39 cellular contexts compared by ENCODE assay signal in genomic region chr10:104416-104815, GRCh38. TPM values are rescaled to one million over a fixed set of nuclear protein-coding genes. Genes with fewer than 3 reads are reported as not detected.
DNase-seq lines count a peak whose midpoint lies in the region; ATAC-seq, FAIRE-seq and TF ChIP-seq lines count a peak whose summit lies in the region.
"Had no signal": no experiment of that assay in that cellular context is flagged by ENCODE, and none has a peak within 500 bp of the region (broad histone marks: within the 10 kb centered on the region; RNA-seq: fewer than 3 reads in every experiment).

No MANE protein-coding gene starts in this region.

- H3K9me3 Mint-ChIP-seq in activated CD4-positive, alpha-beta T cell treated with anti-CD3 and anti-CD28 coated beads, Interleukin-2, amount 10 ng/mL, durations not matched to agents 24 days and 14 days, result peaks cover 3% of the 10 kb centered on the region
- H3K9me3 Mint-ChIP-seq: CD4-positive, alpha-beta memory T cell; CD4-positive, alpha-beta T cell; CD8-positive, alpha-beta memory T cell; CD8-positive, alpha-beta T cell had no signal

- H3K4me3 Mint-ChIP-seq in activated CD4-positive, alpha-beta T cell treated with anti-CD3 and anti-CD28 coated beads, Interleukin-2, amount 10 ng/mL, durations not matched to agents 24 days and 14 days, result no peak overlapping the region
- H3K4me3 Mint-ChIP-seq: B cell; CD14-positive monocyte; CD4-positive, alpha-beta memory T cell; CD4-positive, alpha-beta T cell; CD4-positive, CD25-positive, alpha-beta regulatory T cell; CD8-positive, alpha-beta memory T cell; CD8-positive, alpha-beta T cell had no signal

- TF ChIP-seq EP300 in HepG2 (IDR thresholded peaks at IDR 0.05; ENCODE audit: low read depth in 2 of 2, low read length in 2 of 2) (no peak), HepG2 (CRISPR knock-in tag; IDR thresholded peaks at IDR 0.05; ENCODE audit: borderline replicate concordance) (no peak)

- no peak for TF ChIP-seq POLR2A in heart left ventricle (IDR thresholded peaks at IDR 0.05)
- no peak for TF ChIP-seq POLR2A in HepG2 (IDR thresholded peaks at IDR 0.05; ENCODE audit: insufficient read depth in 1 of 2, low read depth in 2 of 2, low read length in 2 of 2)
- TF ChIP-seq POLR2A in right lobe of liver (IDR thresholded peaks at IDR 0.05), result no peak

- 60 to 86% (median 80%) methylated on average over 1 to 4 of the region's 4 CpGs for WGBS in heart left ventricle, 4 donors
- 75% methylated on average over 1 of the region's 4 CpGs for WGBS in HepG2 (ENCODE audit: low lambda C conversion rate)
- 68% methylated on average over 3 of the region's 4 CpGs for WGBS in right lobe of liver (ENCODE audit: insufficient coverage, low coverage, low lambda C conversion rate, missing lambda C conversion rate)

- H2AFZ ChIP-seq in HepG2 (ENCODE audit: low read length), result no peak overlapping the region

- FAIRE-seq in HepG2 (lab: Jason Lieb, UNC), result no peak
- FAIRE-seq: A204.1, A549, D721Med had no signal

- H3K4me2 ChIP-seq in HepG2 (ENCODE audit: low read depth, low read length), result no peak overlapping the region
- H3K4me2 ChIP-seq: A549; BLaER1; BLaER1 treated with 17β-estradiol and CSF1 and Interleukin-3, amounts not matched to agents 10 nM and 100 nM had no signal

- CTCF ChIA-PET in HepG2 (lab: Yijun Ruan, JAX; ENCODE audit: low intra/inter-chr PET ratio, low total read pairs), result no interaction called here

- H3K4me3 ChIP-seq in heart left ventricle, result no peak overlapping the region
- no peak overlapping the region for H3K4me3 ChIP-seq in left ventricle myocardium inferior
- no peak overlapping the region for H3K4me3 ChIP-seq in HepG2 (replicated peaks in 1 of 3; ENCODE audit: insufficient read depth in 1 of 3, low read depth in 2 of 3, low read length in 3 of 3)
- H3K4me3 ChIP-seq in right lobe of liver, result no peak overlapping the region
- H3K4me3 ChIP-seq: A549, BLaER1 had no signal

- peaks cover 5% of the 10 kb centered on the region for H3K4me1 Mint-ChIP-seq in activated CD4-positive, alpha-beta T cell treated with anti-CD3 and anti-CD28 coated beads, Interleukin-2, amount 10 ng/mL, durations not matched to agents 24 days and 14 days
- H3K4me1 Mint-ChIP-seq: B cell; CD14-positive monocyte; CD4-positive, CD25-positive, alpha-beta regulatory T cell had no signal

- H3K27ac ChIP-seq in heart left ventricle (no peak overlapping the region), left ventricle myocardium inferior (replicated peaks) (no peak overlapping the region), HepG2 (ENCODE audit: extremely low read length, insufficient read depth, low read length) (no peak overlapping the region), right lobe of liver (no peak overlapping the region)
- H3K27ac ChIP-seq: 22Rv1; A549; BLaER1; BLaER1 treated with 17β-estradiol and CSF1 and Interleukin-3, amounts not matched to agents 10 nM and 100 nM; C4-2B had no signal

- no peak overlapping the region for H3K9ac ChIP-seq in HepG2 (ENCODE audit: insufficient read depth, low read depth, low read length)
- H3K9ac ChIP-seq: BLaER1; BLaER1 treated with 17β-estradiol and CSF1 and Interleukin-3, amounts not matched to agents 10 nM and 100 nM had no signal

- peak in 3 of 4 donors; percentile 47 to 83 (median 53) for ATAC-seq in heart left ventricle
- ATAC-seq in Right ventricle myocardium superior (ENCODE audit: poor library complexity), result no peak
- peak; percentile 66 for ATAC-seq in left ventricle myocardium superior
- ATAC-seq in HepG2, result peak; percentile 54
- no peak for ATAC-seq in right lobe of liver
- ATAC-seq: CD8-positive, alpha-beta T cell had no signal

- peak; percentile 34 for DNase-seq in activated CD4-positive, alpha-beta T cell treated with anti-CD3 and anti-CD28 coated beads, Interleukin-2, amount 10 ng/mL, durations not matched to agents 24 days and 14 days
- DNase-seq in activated CD4-positive, alpha-beta T cell treated with anti-CD3 and anti-CD28 coated beads, Interleukin-2, amount 50 U/mL, for 48 hours, result no peak
- DNase-seq in heart left ventricle (no peak), Right ventricle myocardium superior (no peak), left ventricle myocardium superior (no peak), left ventricle myocardium inferior (no peak), HepG2 (ENCODE audit: low spot score) (no peak), right lobe of liver (no peak)
- DNase-seq: 8988T; ACHN; AML-193; BE2C; C1 segment of cervical spinal cord; Caco-2; Calu3; CD4-positive, alpha-beta memory T cell; CD4-positive, alpha-beta T cell; CD4-positive, CD25-positive, alpha-beta regulatory T cell; CD8-positive, alpha-beta memory T cell; CD8-positive, alpha-beta T cell; COR-L47; DMS 273 treated with DMSO at 0.1 percent for 48 hours; DMS153; DMS79; DMS79 treated with DMSO at 0.1 percent for 48 hours; DND-41; EL had no signal

- peaks cover 0 to 7% (median 0%) of the 10 kb centered on the region in 12 donors for H3K4me1 ChIP-seq in heart left ventricle
- no peaks in the 10 kb centered on the region for H3K4me1 ChIP-seq in left ventricle myocardium inferior
- no peaks in the 10 kb centered on the region for H3K4me1 ChIP-seq in HepG2 (ENCODE audit: insufficient read depth, low read length)
- H3K4me1 ChIP-seq in right lobe of liver, result no peaks in the 10 kb centered on the region
- H3K4me1 ChIP-seq: A549, BE2C, BLaER1, Caco-2 had no signal

- H4K20me1 ChIP-seq in HepG2 (ENCODE audit: insufficient read depth, low read length), result no peaks in the 10 kb centered on the region
- H4K20me1 ChIP-seq: BLaER1; BLaER1 treated with 17β-estradiol and CSF1 and Interleukin-3, amounts not matched to agents 10 nM and 100 nM had no signal

- POLR2A ChIA-PET in HepG2 (lab: Yijun Ruan, JAX), result no interaction called here

- no peaks in the 10 kb centered on the region for H3K79me2 ChIP-seq in HepG2 (ENCODE audit: insufficient read depth, low read length)

- intact Hi-C loops in activated CD4-positive, alpha-beta T cell treated with anti-CD3 and anti-CD28 coated beads, Interleukin-2, amount 10 ng/mL, durations not matched to agents 24 days and 14 days (cut with micrococcal nuclease), result no loop called here
- intact Hi-C loops in heart left ventricle (cut with DNase I), result no loop called here
- intact Hi-C loops in Right ventricle myocardium superior (cut with DNase I), result no loop called here
- intact Hi-C loops in left ventricle myocardium superior (cut with micrococcal nuclease), result no loop called here
- intact Hi-C loops in left ventricle myocardium inferior (cut with micrococcal nuclease), result no loop called here
- intact Hi-C loops in HepG2 (cut with micrococcal nuclease; ENCODE audit: unreplicated experiment), result no loop called here
- intact Hi-C loops in right lobe of liver (cut with DNase I), result no loop called here

- H3K36me3 ChIP-seq in heart left ventricle (no peaks in the 10 kb centered on the region), left ventricle myocardium inferior (no peaks in the 10 kb centered on the region), HepG2 (replicated peaks in 1 of 2; ENCODE audit: control insufficient read depth in 1 of 2, insufficient read depth in 2 of 2, low read length in 2 of 2) (no peaks in the 10 kb centered on the region), right lobe of liver (no peaks in the 10 kb centered on the region)
- H3K36me3 ChIP-seq: BE2C; BLaER1; BLaER1 treated with 17β-estradiol and CSF1 and Interleukin-3, amounts not matched to agents 10 nM and 100 nM had no signal

- no TSS peak for BruUV-seq in HepG2 (replicated peaks; lab: Mats Ljungman, UMichigan)

- H3K36me3 Mint-ChIP-seq in activated CD4-positive, alpha-beta T cell treated with anti-CD3 and anti-CD28 coated beads, Interleukin-2, amount 10 ng/mL, durations not matched to agents 24 days and 14 days (ENCODE audit: low read depth), result no peaks in the 10 kb centered on the region
- H3K36me3 Mint-ChIP-seq: CD14-positive monocyte; CD4-positive, alpha-beta memory T cell; CD4-positive, CD25-positive, alpha-beta regulatory T cell; CD8-positive, alpha-beta memory T cell; CD8-positive, alpha-beta T cell had no signal

- no peaks in the 10 kb centered on the region for H3K9me3 ChIP-seq in heart left ventricle
- H3K9me3 ChIP-seq in left ventricle myocardium inferior (replicated peaks), result no peaks in the 10 kb centered on the region
- H3K9me3 ChIP-seq in HepG2 (ENCODE audit: low read length), result no peaks in the 10 kb centered on the region
- no peaks in the 10 kb centered on the region for H3K9me3 ChIP-seq in right lobe of liver
- H3K9me3 ChIP-seq: A549, BE2C had no signal

- peaks cover 0 to 6% (median 0%) of the 10 kb centered on the region in 9 donors for H3K27me3 ChIP-seq in heart left ventricle
- H3K27me3 ChIP-seq in left ventricle myocardium inferior (ENCODE audit: low read depth), result peaks cover 15% of the 10 kb centered on the region
- peaks cover 0 to 15% of the 10 kb centered on the region in 2 experiments; a peak in 2 of 5 replicates for H3K27me3 ChIP-seq in HepG2 (ENCODE audit: control insufficient read depth in 1 of 2, insufficient read depth in 2 of 2, low read length in 2 of 2)
- H3K27me3 ChIP-seq in right lobe of liver, result no peaks in the 10 kb centered on the region
- H3K27me3 ChIP-seq: BE2C; BLaER1; BLaER1 treated with 17β-estradiol and CSF1 and Interleukin-3, amounts not matched to agents 10 nM and 100 nM had no signal

- TF ChIP-seq CTCF in heart left ventricle (IDR thresholded peaks at IDR 0.05), result no peak
- no peak for TF ChIP-seq CTCF in left ventricle myocardium inferior (IDR thresholded peaks at IDR 0.05; ENCODE audit: borderline replicate concordance)
- no peak for TF ChIP-seq CTCF in HepG2 (CRISPR knock-in tag; IDR thresholded peaks at IDR 0.05)
- TF ChIP-seq CTCF in right lobe of liver (IDR thresholded peaks at IDR 0.05), result no peak

- in situ Hi-C loops in HepG2 (cut with HindIII; ENCODE audit: extremely low pct_ligation_motif_present, low pct_unique_long_range_greater_than_20kb), result no loop called here

- H3K27me3 Mint-ChIP-seq in activated CD4-positive, alpha-beta T cell treated with anti-CD3 and anti-CD28 coated beads, Interleukin-2, amount 10 ng/mL, durations not matched to agents 24 days and 14 days, result peaks cover 2% of the 10 kb centered on the region
- H3K27me3 Mint-ChIP-seq: CD4-positive, alpha-beta T cell; CD4-positive, CD25-positive, alpha-beta regulatory T cell had no signal

- TF ChIP-seq RAD21 in HepG2 (CRISPR knock-in tag; IDR thresholded peaks at IDR 0.05), result no peak

- no peak overlapping the region for H3K27ac Mint-ChIP-seq in activated CD4-positive, alpha-beta T cell treated with anti-CD3 and anti-CD28 coated beads, Interleukin-2, amount 10 ng/mL, durations not matched to agents 24 days and 14 days
- H3K27ac Mint-ChIP-seq: B cell; CD14-positive monocyte; CD4-positive, alpha-beta memory T cell; CD4-positive, alpha-beta T cell; CD4-positive, CD25-positive, alpha-beta regulatory T cell; CD8-positive, alpha-beta memory T cell; CD8-positive, alpha-beta T cell had no signal

RNA-seq across cellular contexts. Expression of gene ZMYND11, which starts 30.8 kb away (rescaled TPM):
- total RNA-seq in activated CD4-positive, alpha-beta T cell treated with anti-CD3 and anti-CD28 coated beads, Interleukin-2, amount 10 ng/mL, durations not matched to agents 24 days and 14 days, result 29.4 and 31.0 TPM in 2 replicates
- total RNA-seq in heart left ventricle (10 to 100 TPM; 58.0 to 96.6 (median 75.1) TPM), Right ventricle myocardium superior (64.9 TPM), left ventricle myocardium superior (80.7 TPM), left ventricle myocardium inferior (79.6 TPM), HepG2 (2016; rRNA removed; fragmentation: Illumina TruSeq; extraction: Trizol) (38.7 and 51.6 TPM in 2 replicates), right lobe of liver (10 to 100 TPM; 22.5 to 30.6 (median 24.4) TPM)
- polyA plus RNA-seq in heart left ventricle (10 to 100 TPM; 22.7 to 54.6 TPM), HepG2 (2011; rRNA removed) (14.4 and 17.5 TPM in 2 replicates)
- total RNA-seq in HepG2 (2016; cell fraction: cytosol; rRNA removed; fragmentation: Illumina TruSeq; extraction: Trizol; ENCODE audit: low read depth), result 41.7 and 43.0 TPM in 2 replicates
- 39.7 and 45.5 TPM in 2 replicates for total RNA-seq in HepG2 (2016; cell fraction: insoluble cytoplasmic fraction; rRNA removed; fragmentation: Illumina TruSeq; extraction: Trizol)
- 41.4 and 46.8 TPM in 2 replicates for total RNA-seq in HepG2 (2016; cell fraction: membrane; rRNA removed; fragmentation: Illumina TruSeq; extraction: Trizol)
- 26.0 and 28.1 TPM in 2 replicates for total RNA-seq in HepG2 (2016; cell fraction: nucleus; rRNA removed; fragmentation: Illumina TruSeq; extraction: Trizol)
- 7.1 and 10.5 TPM in 2 replicates for polyA plus RNA-seq in HepG2 (2011; cell fraction: cytosol; rRNA removed)
- 15.3 and 16.1 TPM in 2 replicates for polyA plus RNA-seq in HepG2 (2011; cell fraction: nucleus; rRNA removed)
- polyA plus RNA-seq in HepG2 (2012), result 20.6 and 22.6 TPM in 2 replicates
- polyA plus RNA-seq in HepG2 (2016; cell fraction: cytosol; fragmentation: Illumina TruSeq; extraction: Trizol; ENCODE audit: low read depth), result 6.9 and 7.8 TPM in 2 replicates
- 49.4 TPM in 2 replicates for polyA plus RNA-seq in HepG2 (2016; cell fraction: insoluble cytoplasmic fraction; fragmentation: Illumina TruSeq; extraction: Trizol; ENCODE audit: low read depth)
- polyA plus RNA-seq in HepG2 (2016; cell fraction: membrane; fragmentation: Illumina TruSeq; extraction: Trizol; ENCODE audit: low read depth), result 19.0 and 22.8 TPM in 2 replicates
- polyA plus RNA-seq in HepG2 (2016; cell fraction: nucleus; fragmentation: Illumina TruSeq; extraction: Trizol; ENCODE audit: insufficient read depth, low read depth), result 38.6 and 42.2 TPM in 2 replicates
- polyA minus RNA-seq in HepG2 (2011; rRNA and poly(A)+ RNA removed; ENCODE audit: low replicate concordance), result 10.0 and 17.5 TPM in 2 replicates
- 14.3 and 19.5 TPM in 2 replicates for polyA minus RNA-seq in HepG2 (2011; cell fraction: cytosol; rRNA and poly(A)+ RNA removed)
- polyA minus RNA-seq in HepG2 (2011; cell fraction: nucleus; rRNA and poly(A)+ RNA removed), result 14.9 and 19.9 TPM in 2 replicates

RNA-seq across cellular contexts. Expression of gene TUBB8, which starts 55.3 kb away (rescaled TPM):
- not detected in 2 replicates for total RNA-seq in activated CD4-positive, alpha-beta T cell treated with anti-CD3 and anti-CD28 coated beads, Interleukin-2, amount 10 ng/mL, durations not matched to agents 24 days and 14 days
- total RNA-seq in heart left ventricle (not detected), Right ventricle myocardium superior (not detected), left ventricle myocardium superior (not detected), left ventricle myocardium inferior (not detected), HepG2 (2016; rRNA removed; fragmentation: Illumina TruSeq; extraction: Trizol) (0.24 and 0.31 TPM in 2 replicates), right lobe of liver (not detected)
- polyA plus RNA-seq in heart left ventricle (under 1 TPM in 1 of 2 donors, not detected in 1; 0.06 TPM), HepG2 (2011; rRNA removed) (0.26 and 0.50 TPM in 2 replicates)
- total RNA-seq in HepG2 (2016; cell fraction: cytosol; rRNA removed; fragmentation: Illumina TruSeq; extraction: Trizol; ENCODE audit: low read depth), result not detected in 2 replicates
- total RNA-seq in HepG2 (2016; cell fraction: insoluble cytoplasmic fraction; rRNA removed; fragmentation: Illumina TruSeq; extraction: Trizol), result not detected in 2 replicates
- 0.24 and 0.25 TPM in 2 replicates for total RNA-seq in HepG2 (2016; cell fraction: membrane; rRNA removed; fragmentation: Illumina TruSeq; extraction: Trizol)
- not detected in 2 replicates for total RNA-seq in HepG2 (2016; cell fraction: nucleus; rRNA removed; fragmentation: Illumina TruSeq; extraction: Trizol)
- 0.08 and 0.15 TPM in 2 replicates for polyA plus RNA-seq in HepG2 (2011; cell fraction: cytosol; rRNA removed)
- 0.31 and 0.45 TPM in 2 replicates for polyA plus RNA-seq in HepG2 (2011; cell fraction: nucleus; rRNA removed)
- 0.12 and 0.58 TPM in 2 replicates for polyA plus RNA-seq in HepG2 (2012)
- polyA plus RNA-seq in HepG2 (2016; cell fraction: cytosol; fragmentation: Illumina TruSeq; extraction: Trizol; ENCODE audit: low read depth), result not detected in 2 replicates
- polyA plus RNA-seq in HepG2 (2016; cell fraction: insoluble cytoplasmic fraction; fragmentation: Illumina TruSeq; extraction: Trizol; ENCODE audit: low read depth), result not detected in 2 replicates
- 0.14 TPM in 1 of 2 replicates, not detected in the other for polyA plus RNA-seq in HepG2 (2016; cell fraction: membrane; fragmentation: Illumina TruSeq; extraction: Trizol; ENCODE audit: low read depth)
- polyA plus RNA-seq in HepG2 (2016; cell fraction: nucleus; fragmentation: Illumina TruSeq; extraction: Trizol; ENCODE audit: insufficient read depth, low read depth), result 0.55 TPM in 1 of 2 replicates, not detected in the other
- polyA minus RNA-seq in HepG2 (2011; rRNA and poly(A)+ RNA removed; ENCODE audit: low replicate concordance), result not detected in 2 replicates
- polyA minus RNA-seq in HepG2 (2011; cell fraction: cytosol; rRNA and poly(A)+ RNA removed), result not detected in 2 replicates
- polyA minus RNA-seq in HepG2 (2011; cell fraction: nucleus; rRNA and poly(A)+ RNA removed), result not detected in 2 replicates
- total RNA-seq: A172; Caco-2; Calu3; CD4-positive, alpha-beta memory T cell; CD4-positive, alpha-beta T cell; CD4-positive, CD25-positive, alpha-beta regulatory T cell; CD8-positive, alpha-beta memory T cell; CD8-positive, alpha-beta T cell; Daoy had no signal
- polyA plus RNA-seq: AG04450; CD4-positive, alpha-beta memory T cell; CD4-positive, CD25-positive, alpha-beta regulatory T cell; CD8-positive, alpha-beta memory T cell had no signal

Comparison
In these comparisons a context has a peak if more than half of its experiments do, and no peak if none do; other contexts are left out.
1. ATAC-seq: peak in heart left ventricle (3 of 4), left ventricle myocardium superior (single experiment) and HepG2 (single experiment); none in Right ventricle myocardium superior (single experiment) and right lobe of liver (0 of 4).